32 cellular contexts compared by ENCODE assay signal in genomic region chr18:78296152-78296551, GRCh38.
"Had no signal": no experiment of that assay in that cellular context is flagged by ENCODE, and none has a peak within 500 bp of the region (broad histone marks: within the 10 kb centered on the region; RNA-seq: fewer than 3 reads in every experiment).

No MANE protein-coding gene starts in this region.

- H3K27me3 ChIP-seq: ascending aorta, cardiac muscle cell, colonic mucosa, esophagus squamous epithelium had no signal

- H3K27ac ChIP-seq: ascending aorta, breast epithelium, cardiac muscle cell, colonic mucosa, epithelial cell of prostate, esophagus squamous epithelium, WERI-Rb-1 had no signal

- H3K27me3 Mint-ChIP-seq: activated B cell treated with CpG ODN at 0.5 μM for 24 hours; activated CD4-positive, alpha-beta memory T cell treated with anti-CD3 and anti-CD28 coated beads, Interleukin-2, amount 10 ng/mL, durations not matched to agents 7 days and 5 days; activated naive CD4-positive, alpha-beta T cell treated with anti-CD3 and anti-CD28 coated beads, Interleukin-2, amount 10 ng/mL, durations not matched to agents 7 days and 5 days; activated naive CD8-positive, alpha-beta T cell treated with anti-CD3 and anti-CD28 coated beads, Interleukin-2, amount 10 ng/mL, durations not matched to agents 7 days and 5 days; T-helper 17 cell had no signal

- H3K4me1 ChIP-seq: ascending aorta, breast epithelium, colonic mucosa had no signal

- ATAC-seq: activated CD4-positive, CD25-positive, alpha-beta regulatory T cell treated with anti-CD3 and anti-CD28 coated beads, Interleukin-2, amount 50 U/mL, for 24 hours; activated naive CD4-positive, alpha-beta T cell treated with anti-CD3 and anti-CD28 coated beads, Interleukin-2, amount 50 U/mL, for 72 hours; activated T-cell treated with anti-CD3 and anti-CD28 coated beads, Interleukin-2, amount 50 U/mL, for 72 hours; T-helper 17 cell had no signal

- DNase-seq: activated B cell treated with CpG ODN at 0.5 μM for 24 hours; activated CD4-positive, alpha-beta memory T cell treated with anti-CD3 and anti-CD28 coated beads, Interleukin-2, amount 10 ng/mL, durations not matched to agents 7 days and 5 days; activated CD4-positive, alpha-beta T cell treated with anti-CD3 and anti-CD28 coated beads for 48 hours; activated CD8-positive, alpha-beta memory T cell treated with anti-CD3 and anti-CD28 coated beads, Interleukin-2, amount 50 U/mL, for 48 hours; activated gamma-delta T cell; activated naive CD4-positive, alpha-beta T cell; activated naive CD4-positive, alpha-beta T cell treated with anti-CD3 and anti-CD28 coated beads, Interleukin-2, amount 10 ng/mL, durations not matched to agents 7 days and 5 days; activated naive CD8-positive, alpha-beta T cell treated with anti-CD3 and anti-CD28 coated beads, Interleukin-2, amount 10 ng/mL, durations not matched to agents 7 days and 5 days; activated T-cell treated with anti-CD3 and anti-CD28 coated beads for 4 hours; activated T-cell treated with anti-CD3 and anti-CD28 coated beads, Interleukin-2, amount 50 U/mL, for 24 hours; activated T-cell treated with anti-CD3 and anti-CD28 coated beads, Interleukin-2, amount 50 U/mL, for 72 hours; central memory CD4-positive, alpha-beta T cell; cerebellar nuclear complex; colonic mucosa; effector CD8-positive, alpha-beta T cell; esophagus squamous epithelium; head of caudate nucleus; T-helper 1 cell; T-helper 17 cell; T1000; WERI-Rb-1 had no signal

- H3K9me3 Mint-ChIP-seq: activated B cell treated with CpG ODN at 0.5 μM for 24 hours; activated CD4-positive, alpha-beta memory T cell treated with anti-CD3 and anti-CD28 coated beads, Interleukin-2, amount 10 ng/mL, durations not matched to agents 7 days and 5 days; activated naive CD8-positive, alpha-beta T cell treated with anti-CD3 and anti-CD28 coated beads, Interleukin-2, amount 10 ng/mL, durations not matched to agents 7 days and 5 days; activated T-cell treated with anti-CD3 and anti-CD28 coated beads, Interleukin-2, amount 50 U/mL, for 24 hours; activated T-cell treated with anti-CD3 and anti-CD28 coated beads, Interleukin-2, amount 50 U/mL, for 72 hours had no signal

- H3K4me3 Mint-ChIP-seq: activated B cell treated with CpG ODN at 0.5 μM for 24 hours; activated CD4-positive, alpha-beta memory T cell treated with anti-CD3 and anti-CD28 coated beads, Interleukin-2, amount 10 ng/mL, durations not matched to agents 7 days and 5 days; activated naive CD4-positive, alpha-beta T cell treated with anti-CD3 and anti-CD28 coated beads, Interleukin-2, amount 10 ng/mL, durations not matched to agents 7 days and 5 days; activated naive CD8-positive, alpha-beta T cell treated with anti-CD3 and anti-CD28 coated beads, Interleukin-2, amount 10 ng/mL, durations not matched to agents 7 days and 5 days; activated T-cell treated with anti-CD3 and anti-CD28 coated beads, Interleukin-2, amount 50 U/mL, for 24 hours; activated T-cell treated with anti-CD3 and anti-CD28 coated beads, Interleukin-2, amount 50 U/mL, for 72 hours; brain; T-helper 17 cell; T-helper 2 cell treated with Interferon-gamma antibody and Interleukin-4, amounts not matched to agents 5 μg/mL and 100 μg/mL, for 36 hours had no signal

- H3K4me3 ChIP-seq: ascending aorta, breast epithelium, cardiac muscle cell, colonic mucosa, esophagus squamous epithelium had no signal

- H3K9me3 ChIP-seq: ascending aorta, breast epithelium, colonic mucosa, esophagus squamous epithelium had no signal

- H3K36me3 ChIP-seq: ascending aorta, breast epithelium, cardiac muscle cell, colonic mucosa, esophagus squamous epithelium, WERI-Rb-1 had no signal

- H3K4me1 Mint-ChIP-seq: activated B cell treated with CpG ODN at 0.5 μM for 24 hours; activated CD4-positive, alpha-beta memory T cell treated with anti-CD3 and anti-CD28 coated beads, Interleukin-2, amount 10 ng/mL, durations not matched to agents 7 days and 5 days; activated naive CD4-positive, alpha-beta T cell treated with anti-CD3 and anti-CD28 coated beads, Interleukin-2, amount 10 ng/mL, durations not matched to agents 7 days and 5 days; activated naive CD8-positive, alpha-beta T cell treated with anti-CD3 and anti-CD28 coated beads, Interleukin-2, amount 10 ng/mL, durations not matched to agents 7 days and 5 days; T-helper 17 cell had no signal

- FAIRE-seq: endometrium, endothelial cell of umbilical vein, frontal cortex had no signal

- H3K27ac Mint-ChIP-seq: activated B cell treated with CpG ODN at 0.5 μM for 24 hours; activated CD4-positive, alpha-beta memory T cell treated with anti-CD3 and anti-CD28 coated beads, Interleukin-2, amount 10 ng/mL, durations not matched to agents 7 days and 5 days; activated naive CD4-positive, alpha-beta T cell treated with anti-CD3 and anti-CD28 coated beads, Interleukin-2, amount 10 ng/mL, durations not matched to agents 7 days and 5 days; activated naive CD4-positive, alpha-beta T cell treated with anti-CD3 and anti-CD28 coated beads, Interleukin-2, amount 50 U/mL, for 72 hours; activated naive CD8-positive, alpha-beta T cell treated with anti-CD3 and anti-CD28 coated beads, Interleukin-2, amount 10 ng/mL, durations not matched to agents 7 days and 5 days; activated T-cell treated with anti-CD3 and anti-CD28 coated beads, Interleukin-2, amount 50 U/mL, for 24 hours; activated T-cell treated with anti-CD3 and anti-CD28 coated beads, Interleukin-2, amount 50 U/mL, for 72 hours; brain; T-helper 17 cell; T-helper 2 cell treated with Interferon-gamma antibody and Interleukin-4, amounts not matched to agents 5 μg/mL and 100 μg/mL, for 36 hours had no signal

- H3K36me3 Mint-ChIP-seq: activated naive CD4-positive, alpha-beta T cell treated with anti-CD3 and anti-CD28 coated beads, Interleukin-2, amount 10 ng/mL, durations not matched to agents 7 days and 5 days; activated naive CD4-positive, alpha-beta T cell treated with anti-CD3 and anti-CD28 coated beads, Interleukin-2, amount 50 U/mL, for 72 hours; activated naive CD8-positive, alpha-beta T cell treated with anti-CD3 and anti-CD28 coated beads, Interleukin-2, amount 10 ng/mL, durations not matched to agents 7 days and 5 days; brain had no signal
